ENCODE assay signal across 21 cellular contexts in genomic region chr1:228996286-228996685, GRCh38.
"Had no signal": no experiment of that assay in that cellular context is flagged by ENCODE, and none has a peak within 500 bp of the region (broad histone marks: within the 10 kb centered on the region; RNA-seq: fewer than 3 reads in every experiment).

No MANE protein-coding gene starts in this region.

- H3K4me1 Mint-ChIP-seq: stimulated activated memory B cell treated with anti-CD40 and anti-IgM and Interleukin-4, amounts not matched to agents 10 μg/mL and 1 μg/mL and 100 μg/mL, for 72 hours had no signal

- DNase-seq: cortex of kidney; effector CD8-positive, alpha-beta T cell; gastrocnemius medialis; left ventricle myocardium superior; mesendoderm; naive B cell; retina; spleen; stimulated activated CD4-positive, alpha-beta T cell treated with anti-CD3 and anti-CD28 coated beads, Interleukin-15, amount 100 ng/mL, for 24 hours; stimulated activated CD4-positive, alpha-beta T cell treated with anti-CD3 and anti-CD28 coated beads, Interleukin-1b, Interleukin-23, amount 100 ng/mL, for 48 hours; stimulated activated CD4-positive, alpha-beta T cell treated with anti-CD3 and anti-CD28 coated beads, Interleukin-4, amount 100 ng/mL, for 24 hours had no signal

- H3K4me3 Mint-ChIP-seq: naive B cell; nephron; stimulated activated memory B cell treated with anti-CD40 and anti-IgM and Interleukin-4, amounts not matched to agents 10 μg/mL and 1 μg/mL and 100 μg/mL, for 72 hours; stimulated activated naive CD8-positive, alpha-beta T cell treated with anti-CD3 and anti-CD28 coated beads, Interleukin-15, Interleukin-2, amounts not matched to agents 100 ng/mL and 50 ng/mL, for 24 hours; type B pancreatic cell had no signal

- H3K4me3 ChIP-seq: dorsolateral prefrontal cortex, gastrocnemius medialis, psoas muscle, spleen, thoracic aorta had no signal

- H3K27me3 ChIP-seq: dorsolateral prefrontal cortex, gastrocnemius medialis, spleen had no signal

- H3K36me3 Mint-ChIP-seq: naive B cell; stimulated activated memory B cell treated with anti-CD40 and anti-IgM and Interleukin-4, amounts not matched to agents 10 μg/mL and 1 μg/mL and 100 μg/mL, for 72 hours; type B pancreatic cell had no signal

- H2AFZ ChIP-seq: parathyroid adenoma had no signal

- H3K4me1 ChIP-seq: gastrocnemius medialis, parathyroid adenoma, psoas muscle had no signal

- H3K9ac ChIP-seq: parathyroid adenoma had no signal

- H3K27ac Mint-ChIP-seq: nephron; stimulated activated memory B cell treated with anti-CD40 and anti-IgM and Interleukin-4, amounts not matched to agents 10 μg/mL and 1 μg/mL and 100 μg/mL, for 72 hours; stimulated activated naive CD8-positive, alpha-beta T cell treated with anti-CD3 and anti-CD28 coated beads, Interleukin-15, Interleukin-2, amounts not matched to agents 100 ng/mL and 50 ng/mL, for 24 hours; type B pancreatic cell had no signal

- ATAC-seq: esophagus mucosa; gastrocnemius medialis; left ventricle myocardium superior; psoas muscle; sciatic nerve; stimulated activated memory B cell treated with anti-CD40 and anti-IgM and Interleukin-4, amounts not matched to agents 10 μg/mL and 1 μg/mL and 100 μg/mL, for 72 hours had no signal

- H3K27me3 Mint-ChIP-seq: stimulated activated naive CD8-positive, alpha-beta T cell treated with anti-CD3 and anti-CD28 coated beads, Interleukin-15, Interleukin-2, amounts not matched to agents 100 ng/mL and 50 ng/mL, for 24 hours; type B pancreatic cell had no signal

- H3K27ac ChIP-seq: dorsolateral prefrontal cortex, gastrocnemius medialis, parathyroid adenoma, psoas muscle, spleen, thoracic aorta had no signal

- H3K9me3 ChIP-seq: gastrocnemius medialis, psoas muscle, spleen, thoracic aorta had no signal

- H3K79me2 ChIP-seq: parathyroid adenoma had no signal

- H3K9me3 Mint-ChIP-seq: naive B cell; nephron; stimulated activated memory B cell treated with anti-CD40 and anti-IgM and Interleukin-4, amounts not matched to agents 10 μg/mL and 1 μg/mL and 100 μg/mL, for 72 hours; stimulated activated naive CD8-positive, alpha-beta T cell treated with anti-CD3 and anti-CD28 coated beads, Interleukin-15, Interleukin-2, amounts not matched to agents 100 ng/mL and 50 ng/mL, for 24 hours; type B pancreatic cell had no signal

- H3K36me3 ChIP-seq: gastrocnemius medialis, spleen, thoracic aorta had no signal
